ENCODE assay signal across 8 cellular contexts in genomic region chr12:46831335-46832083, GRCh38. TPM values are rescaled to one million over a fixed set of nuclear protein-coding genes. Genes with fewer than 3 reads are reported as not detected.
DNase-seq lines count a peak whose midpoint lies in the region; ATAC-seq and TF ChIP-seq lines count a peak whose summit lies in the region.

No MANE protein-coding gene starts in this region.

- no peaks in the 10 kb centered on the region for H3K36me3 ChIP-seq in prostate gland

- H3K4me1 ChIP-seq in prostate gland (replicated peaks), result no peaks in the 10 kb centered on the region

- H3K4me3 Mint-ChIP-seq in activated T-helper 17 cell treated with anti-CD3 and anti-CD28 coated beads, Interleukin-2, amount 50 U/mL, for 72 hours, result peak overlapping the region; percentile 54

- no peaks in the 10 kb centered on the region for H3K27me3 ChIP-seq in prostate gland (replicated peaks; ENCODE audit: insufficient read depth)

- H3K4me3 ChIP-seq in prostate gland, result peak overlapping the region; percentile 21 to 26

- intact Hi-C loops in left cardiac atrium (cut with DNase I) (no loop called here), prostate gland (cut with DNase I) (no loop called here)

- no peak for ATAC-seq in activated T-helper 17 cell treated with anti-CD3 and anti-CD28 coated beads, Interleukin-2, amount 50 U/mL, for 72 hours (replicated peaks)
- ATAC-seq in left cardiac atrium, result peak; percentile 89 to 91
- no peak for ATAC-seq in HG02798 (IDR thresholded peaks at IDR 0.05; ENCODE audit: poor library complexity, unreplicated experiment)
- no peak for ATAC-seq in GM18870 (IDR thresholded peaks at IDR 0.05; ENCODE audit: unreplicated experiment)

- no peaks in the 10 kb centered on the region for H3K9me3 Mint-ChIP-seq in activated T-helper 17 cell treated with anti-CD3 and anti-CD28 coated beads, Interleukin-2, amount 50 U/mL, for 72 hours

- WGBS in prostate gland, result 1% methylated on average over 52 of the region's 52 CpGs

- H3K4me1 Mint-ChIP-seq in activated T-helper 17 cell treated with anti-CD3 and anti-CD28 coated beads, Interleukin-2, amount 50 U/mL, for 72 hours, result peaks cover 12% of the 10 kb centered on the region

- TF ChIP-seq CTCF in prostate gland (IDR thresholded peaks at IDR 0.05), result no peak

- peak; percentile 45 for DNase-seq in DMS114 treated with DMSO at 0.1 percent for 48 hours (lab: John Stamatoyannopoulos, UW; ENCODE audit: unreplicated experiment)
- DNase-seq in left cardiac atrium, result peak; percentile 64
- DNase-seq in prostate gland (ENCODE audit: low spot score), result peak; percentile 9
- no peak for DNase-seq in OCI-M1 (lab: John Stamatoyannopoulos, UW)
- DNase-seq in NCI-H345 treated with DMSO at 0.1 percent for 48 hours (lab: John Stamatoyannopoulos, UW; ENCODE audit: unreplicated experiment), result no peak

- TF ChIP-seq POLR2A in prostate gland (IDR thresholded peaks at IDR 0.05), result no peak

- peaks cover 57% of the 10 kb centered on the region for H3K27me3 Mint-ChIP-seq in activated T-helper 17 cell treated with anti-CD3 and anti-CD28 coated beads, Interleukin-2, amount 50 U/mL, for 72 hours

- H3K36me3 Mint-ChIP-seq in activated T-helper 17 cell treated with anti-CD3 and anti-CD28 coated beads, Interleukin-2, amount 50 U/mL, for 72 hours (ENCODE audit: low read depth), result no peaks in the 10 kb centered on the region

- no peaks in the 10 kb centered on the region for H3K9me3 ChIP-seq in prostate gland

- no peak overlapping the region for H3K27ac ChIP-seq in prostate gland

- H3K27ac Mint-ChIP-seq in activated T-helper 17 cell treated with anti-CD3 and anti-CD28 coated beads, Interleukin-2, amount 50 U/mL, for 72 hours, result no peak overlapping the region

RNA-seq across cellular contexts. Expression of gene SLC38A4, which starts 5.7 kb away (rescaled TPM):
- under 1 TPM in 1 of 2 donors, not detected in 1; 0.06 TPM for total RNA-seq in activated T-helper 17 cell treated with anti-CD3 and anti-CD28 coated beads, Interleukin-2, amount 50 U/mL, for 72 hours
- total RNA-seq in left cardiac atrium (1 to 10 TPM in 1 of 2 donors, under 1 TPM in 1; 0.52 to 3.3 TPM), prostate gland (1 to 10 TPM; 1.3 to 5.6 TPM)

Comparison
In these comparisons a context has a peak if more than half of its experiments do, and no peak if none do; other contexts are left out.
1. DNase-seq: peak in DMS114 treated with DMSO at 0.1 percent for 48 hours (single experiment), left cardiac atrium (single experiment) and prostate gland (single experiment); none in OCI-M1 (single experiment) and NCI-H345 treated with DMSO at 0.1 percent for 48 hours (single experiment).
2. ATAC-seq: peak in left cardiac atrium (2 of 2); none in activated T-helper 17 cell treated with anti-CD3 and anti-CD28 coated beads, Interleukin-2, amount 50 U/mL, for 72 hours (single experiment), HG02798 (single experiment) and GM18870 (single experiment).